Comparison of ENCODE assay signal across 18 cellular contexts in the genomic region with DNA sequence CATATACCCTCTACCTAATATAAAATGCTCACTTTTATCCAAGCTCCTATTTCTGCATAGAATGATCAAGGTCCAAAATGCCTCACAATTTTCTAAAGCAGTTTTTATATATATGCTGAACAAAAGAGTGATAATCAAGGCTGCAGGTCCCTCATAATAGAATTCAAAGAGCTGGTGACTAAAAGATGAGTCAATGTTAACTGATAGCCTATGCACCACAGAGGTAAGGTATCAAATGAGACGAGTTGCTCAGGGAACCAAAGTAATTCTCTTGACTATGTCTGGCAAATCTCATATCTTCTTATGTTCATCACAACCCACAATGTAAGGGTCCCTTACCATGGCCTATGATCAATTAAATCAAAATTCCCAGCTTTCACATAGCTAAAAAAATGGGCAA. TPM values are rescaled to one million over a fixed set of nuclear protein-coding genes. Genes with fewer than 3 reads are reported as not detected.
DNase-seq lines count a peak whose midpoint lies in the region; ATAC-seq, FAIRE-seq and TF ChIP-seq lines count a peak whose summit lies in the region.
"Had no signal": no experiment of that assay in that cellular context is flagged by ENCODE, and none has a peak within 500 bp of the region (broad histone marks: within the 10 kb centered on the region; RNA-seq: fewer than 3 reads in every experiment).

No MANE protein-coding gene starts in this region.

- CTCF ChIA-PET in Calu3 (lab: Charles Lee) (interaction anchor here (0.5 to 1.2 kb wide), 2 partner anchors 8 to 11 kb away, joined by 4 to 5 read pairs; no protein-coding TSS in a partner anchor), GM12878 (lab: Yijun Ruan, JAX) (interaction anchor here (0.9 to 3.7 kb wide), 12 partner anchors 10 to 76 kb away, joined by 3 to 32 read pairs (median 4); no protein-coding TSS in a partner anchor)

- H3K4me1 Mint-ChIP-seq in Calu3 (ENCODE audit: low read depth, unreplicated experiment), result peaks cover 39% of the 10 kb centered on the region
- H3K4me1 Mint-ChIP-seq in activated T-helper 1 cell treated with anti-CD3 and anti-CD28 coated beads, Interleukin-12 subunit alpha, Interleukin-12 subunit beta, Interleukin-2, Interleukin-4 antibody, amounts not matched to agents 30 ng/mL and 10 ng/mL and 1 ng/mL, durations not matched to agents 14 hours and 24 hours and 36 hours (ENCODE audit: low read depth), result peaks cover 24% of the 10 kb centered on the region

- H2BK120ac ChIP-seq in mesenchymal stem cell (ENCODE audit: low read depth, low read length), result no peak overlapping the region

- H2BK15ac ChIP-seq in mesenchymal stem cell (ENCODE audit: low read depth, poor library complexity, severe bottlenecking), result no peak overlapping the region

- no peak overlapping the region for H3K4ac ChIP-seq in mesenchymal stem cell (ENCODE audit: low read depth in 1 of 2, low read length in 2 of 2)

- 67% methylated on average over 1 of the region's 1 CpG for WGBS in GM12878 (ENCODE audit: insufficient coverage, insufficient replicate concordance, low lambda C conversion rate, missing lambda C conversion rate)
- 40% methylated on average over 1 of the region's 1 CpG for WGBS in mesenchymal stem cell

- no peak overlapping the region for H4K8ac ChIP-seq in mesenchymal stem cell (ENCODE audit: low read length)

- H3K36me3 Mint-ChIP-seq in Calu3 (ENCODE audit: insufficient read depth, unreplicated experiment), result no peaks in the 10 kb centered on the region
- H3K36me3 Mint-ChIP-seq in activated T-helper 1 cell treated with anti-CD3 and anti-CD28 coated beads, Interleukin-12 subunit alpha, Interleukin-12 subunit beta, Interleukin-2, Interleukin-4 antibody, amounts not matched to agents 30 ng/mL and 10 ng/mL and 1 ng/mL, durations not matched to agents 14 hours and 24 hours and 36 hours (ENCODE audit: low read depth), result peaks cover 4% of the 10 kb centered on the region
- H3K36me3 Mint-ChIP-seq: activated naive CD8-positive, alpha-beta T cell; stimulated activated memory B cell treated with anti-CD40 and anti-IgM and Interleukin-4, amounts not matched to agents 10 μg/mL and 1 μg/mL and 100 μg/mL, for 72 hours had no signal

- H3K79me2 ChIP-seq in GM12878 (ENCODE audit: control insufficient read depth, insufficient read depth, low read length), result peaks cover 62% of the 10 kb centered on the region

- no peak overlapping the region for H2BK12ac ChIP-seq in mesenchymal stem cell (ENCODE audit: low read length in 2 of 2)

- no peak overlapping the region for H3K14ac ChIP-seq in mesenchymal stem cell (ENCODE audit: low read length in 2 of 2)

- no peak for TF ChIP-seq POLR2A in GM12878 (IDR thresholded peaks at IDR 0.05; ENCODE audit: low read depth, low read length)

- no peak overlapping the region for H2BK5ac ChIP-seq in mesenchymal stem cell (ENCODE audit: low read depth, low read length, poor library complexity, severe bottlenecking)

- peak overlapping the region; percentile 56 for H3K27ac Mint-ChIP-seq in Calu3 (ENCODE audit: unreplicated experiment)
- H3K27ac Mint-ChIP-seq in activated T-helper 1 cell treated with anti-CD3 and anti-CD28 coated beads, Interleukin-12 subunit alpha, Interleukin-12 subunit beta, Interleukin-2, Interleukin-4 antibody, amounts not matched to agents 30 ng/mL and 10 ng/mL and 1 ng/mL, durations not matched to agents 14 hours and 24 hours and 36 hours, result no peak overlapping the region
- H3K27ac Mint-ChIP-seq: activated naive CD8-positive, alpha-beta T cell; endodermal cell; stimulated activated memory B cell treated with anti-CD40 and anti-IgM and Interleukin-4, amounts not matched to agents 10 μg/mL and 1 μg/mL and 100 μg/mL, for 72 hours had no signal

- POLR2A ChIA-PET in GM12878 (lab: Charles Lee), result interaction anchor here (1.0 to 2.7 kb wide), 5 partner anchors 10 to 26 kb away, joined by 3 to 33 read pairs (median 4); no protein-coding TSS in a partner anchor

- RAD21 ChIA-PET in GM12878 (lab: Charles Lee; ENCODE audit: unreplicated experiment), result interaction anchor here (1.2 to 2.9 kb wide), 10 partner anchors 9 to 120 kb away, joined by 3 to 26 read pairs (median 4); no protein-coding TSS in a partner anchor

- H3K36me3 ChIP-seq in GM12878 (ENCODE audit: control insufficient read depth in 2 of 2, insufficient read depth in 2 of 2, low read length in 1 of 2) (no peaks in the 10 kb centered on the region), mesenchymal stem cell (ENCODE audit: control insufficient read depth in 1 of 2, insufficient read depth in 2 of 2, low read depth in 1 of 2, low read length in 2 of 2) (no peaks in the 10 kb centered on the region), upper lobe of right lung (no peaks in the 10 kb centered on the region)
- H3K36me3 ChIP-seq: gastroesophageal sphincter, vagina had no signal

- BruUV-seq in Calu3 (replicated peaks; lab: Mats Ljungman, UMichigan), result no TSS peak
- BruUV-seq in GM12878 (replicated peaks; lab: Mats Ljungman, UMichigan), result no TSS peak

- no peak for FAIRE-seq in GM12878 (lab: Jason Lieb, UNC)

- H3K4me1 ChIP-seq in GM12878 (ENCODE audit: control insufficient read depth, insufficient read depth, low read length) (peaks cover 7% of the 10 kb centered on the region; the same call in 1 of the 2 replicates), mesenchymal stem cell (ENCODE audit: control insufficient read depth, insufficient read depth, low read depth, low read length) (peaks cover 3% of the 10 kb centered on the region), upper lobe of right lung (peaks cover 19% of the 10 kb centered on the region)

- H3K4me3 Mint-ChIP-seq in Calu3 (ENCODE audit: low read depth, unreplicated experiment), result peak overlapping the region; percentile 46
- H3K4me3 Mint-ChIP-seq in activated T-helper 1 cell treated with anti-CD3 and anti-CD28 coated beads, Interleukin-12 subunit alpha, Interleukin-12 subunit beta, Interleukin-2, Interleukin-4 antibody, amounts not matched to agents 30 ng/mL and 10 ng/mL and 1 ng/mL, durations not matched to agents 14 hours and 24 hours and 36 hours, result no peak overlapping the region
- H3K4me3 Mint-ChIP-seq: activated naive CD8-positive, alpha-beta T cell; endodermal cell; stimulated activated memory B cell treated with anti-CD40 and anti-IgM and Interleukin-4, amounts not matched to agents 10 μg/mL and 1 μg/mL and 100 μg/mL, for 72 hours had no signal

- no peaks in the 10 kb centered on the region for H3K9me3 ChIP-seq in GM12878 (replicated peaks; ENCODE audit: control insufficient read depth, insufficient read depth, low read length)
- no peaks in the 10 kb centered on the region for H3K9me3 ChIP-seq in mesenchymal stem cell (ENCODE audit: control insufficient read depth, low read length)
- no peaks in the 10 kb centered on the region for H3K9me3 ChIP-seq in upper lobe of right lung
- H3K9me3 ChIP-seq: BLaER1 treated with 17β-estradiol and CSF1 and Interleukin-3, amounts not matched to agents 10 nM and 100 nM; gastroesophageal sphincter; vagina had no signal

- no peaks in the 10 kb centered on the region for H3K27me3 ChIP-seq in GM12878 (replicated peaks in 1 of 2; ENCODE audit: control insufficient read depth in 2 of 2, insufficient read depth in 2 of 2, low read length in 1 of 2)
- H3K27me3 ChIP-seq in mesenchymal stem cell (ENCODE audit: control insufficient read depth in 1 of 2, insufficient read depth in 1 of 2, low read length in 2 of 2), result no peaks in the 10 kb centered on the region
- no peaks in the 10 kb centered on the region for H3K27me3 ChIP-seq in upper lobe of right lung
- H3K27me3 ChIP-seq: BLaER1 treated with 17β-estradiol and CSF1 and Interleukin-3, amounts not matched to agents 10 nM and 100 nM; gastroesophageal sphincter; vagina had no signal

- SMC1A ChIA-PET in GM12878 (lab: Charles Lee; ENCODE audit: uncharacterized antibody, unreplicated experiment), result interaction anchor here (0.7 to 4.4 kb wide), 12 partner anchors 9 to 67 kb away, joined by 3 to 46 read pairs (median 4); no protein-coding TSS in a partner anchor

- H3K4me3 ChIP-seq in GM12878 (no peak overlapping the region), mesenchymal stem cell (ENCODE audit: insufficient read depth in 1 of 2, low read depth in 1 of 2, low read length in 2 of 2) (no peak overlapping the region), upper lobe of right lung (no peak overlapping the region)
- H3K4me3 ChIP-seq: BLaER1 treated with 17β-estradiol and CSF1 and Interleukin-3, amounts not matched to agents 10 nM and 100 nM; gastroesophageal sphincter; vagina had no signal

- TF ChIP-seq EP300 in GM12878 (IDR thresholded peaks at IDR 0.05; ENCODE audit: borderline replicate concordance in 1 of 2, control insufficient read depth in 1 of 2, low read depth in 2 of 2, low read length in 2 of 2), result no peak

- TF ChIP-seq CTCF in Calu3 (IDR thresholded peaks at IDR 0.05; ENCODE audit: unreplicated experiment) (no peak), GM12878 (IDR thresholded peaks at IDR 0.05 in 2 of 3, conservative IDR thresholded peaks at IDR 0.05 in 1 of 3; ENCODE audit: control insufficient read depth in 2 of 3, extremely low read depth in 1 of 3, insufficient read depth in 1 of 3, low read depth in 3 of 3, low read length in 3 of 3) (no peak), upper lobe of right lung (IDR thresholded peaks at IDR 0.05) (no peak)

- intact Hi-C loops in Calu3 (cut with micrococcal nuclease; ENCODE audit: unreplicated experiment) (loop anchor here (5.0 kb wide), 1 partner anchor 38 kb away; no protein-coding TSS in a partner anchor), GM12878 (cut with micrococcal nuclease; ENCODE audit: unreplicated experiment) (no loop called here), upper lobe of right lung (cut with DNase I) (no loop called here)
- intact Hi-C loops in activated T-helper 1 cell treated with anti-CD3 and anti-CD28 coated beads, Interleukin-12 subunit alpha, Interleukin-12 subunit beta, Interleukin-2, Interleukin-4 antibody, amounts not matched to agents 30 ng/mL and 10 ng/mL and 1 ng/mL, durations not matched to agents 14 hours and 24 hours and 36 hours (cut with micrococcal nuclease), result no loop called here

- no peak overlapping the region for H3K9ac ChIP-seq in GM12878 (ENCODE audit: control insufficient read depth, insufficient read depth, low read length)
- no peak overlapping the region for H3K9ac ChIP-seq in mesenchymal stem cell (ENCODE audit: low read length)
- H3K9ac ChIP-seq: BLaER1 treated with 17β-estradiol and CSF1 and Interleukin-3, amounts not matched to agents 10 nM and 100 nM; KMS-11 had no signal

- H3K27me3 Mint-ChIP-seq in Calu3 (ENCODE audit: unreplicated experiment), result no peaks in the 10 kb centered on the region
- peaks cover 4% of the 10 kb centered on the region for H3K27me3 Mint-ChIP-seq in activated T-helper 1 cell treated with anti-CD3 and anti-CD28 coated beads, Interleukin-12 subunit alpha, Interleukin-12 subunit beta, Interleukin-2, Interleukin-4 antibody, amounts not matched to agents 30 ng/mL and 10 ng/mL and 1 ng/mL, durations not matched to agents 14 hours and 24 hours and 36 hours (ENCODE audit: insufficient read depth)
- H3K27me3 Mint-ChIP-seq: activated naive CD8-positive, alpha-beta T cell; stimulated activated memory B cell treated with anti-CD40 and anti-IgM and Interleukin-4, amounts not matched to agents 10 μg/mL and 1 μg/mL and 100 μg/mL, for 72 hours had no signal

- no peaks in the 10 kb centered on the region for H3K9me3 Mint-ChIP-seq in Calu3 (ENCODE audit: low read depth, unreplicated experiment)
- H3K9me3 Mint-ChIP-seq in activated T-helper 1 cell treated with anti-CD3 and anti-CD28 coated beads, Interleukin-12 subunit alpha, Interleukin-12 subunit beta, Interleukin-2, Interleukin-4 antibody, amounts not matched to agents 30 ng/mL and 10 ng/mL and 1 ng/mL, durations not matched to agents 14 hours and 24 hours and 36 hours, result no peaks in the 10 kb centered on the region
- H3K9me3 Mint-ChIP-seq: endodermal cell; stimulated activated memory B cell treated with anti-CD40 and anti-IgM and Interleukin-4, amounts not matched to agents 10 μg/mL and 1 μg/mL and 100 μg/mL, for 72 hours had no signal

- H2AK5ac ChIP-seq in mesenchymal stem cell (ENCODE audit: low read length, severe bottlenecking), result no peak overlapping the region

- H3K79me1 ChIP-seq in mesenchymal stem cell (replicated peaks; ENCODE audit: low read length, poor library complexity, severe bottlenecking), result no peaks in the 10 kb centered on the region

- H3K18ac ChIP-seq in mesenchymal stem cell (ENCODE audit: low read depth in 1 of 2, low read length in 2 of 2), result no peak overlapping the region

- H3K27ac ChIP-seq in GM12878 (ENCODE audit: control insufficient read depth, insufficient read depth) (no peak overlapping the region), mesenchymal stem cell (ENCODE audit: low read length, poor library complexity, severe bottlenecking) (peak overlapping the region; percentile 45), upper lobe of right lung (no peak overlapping the region)
- H3K27ac ChIP-seq: BLaER1 treated with 17β-estradiol and CSF1 and Interleukin-3, amounts not matched to agents 10 nM and 100 nM; gastroesophageal sphincter; KMS-11; vagina had no signal

- TF ChIP-seq RAD21 in GM12878 (IDR thresholded peaks at IDR 0.05; ENCODE audit: insufficient read depth, low read depth, low read length), result no peak

- H4K91ac ChIP-seq in mesenchymal stem cell (ENCODE audit: low read length), result no peak overlapping the region

- H4K20me1 ChIP-seq in GM12878 (ENCODE audit: control insufficient read depth, insufficient read depth), result no peaks in the 10 kb centered on the region

- no peak for DNase-seq in Calu3
- peak; percentile 65 for DNase-seq in HT1080 (ENCODE audit: low read depth)
- no peak for DNase-seq in GM12878 (ENCODE audit: low read depth, low spot score)
- DNase-seq in mesenchymal stem cell, result no peak
- no peak for DNase-seq in activated T-helper 1 cell treated with anti-CD3 and anti-CD28 coated beads, Interleukin-12 subunit alpha, Interleukin-12 subunit beta, Interleukin-2, Interleukin-4 antibody, amounts not matched to agents 30 ng/mL and 10 ng/mL and 1 ng/mL, durations not matched to agents 14 hours and 24 hours and 36 hours (ENCODE audit: low spot score)
- no peak for DNase-seq in upper lobe of right lung
- no peak for DNase-seq in DMS 273 (lab: John Stamatoyannopoulos, UW; ENCODE audit: unreplicated experiment)
- DNase-seq: central memory CD4-positive, alpha-beta T cell; DND-41; endodermal cell; NCI-H1436 treated with DMSO at 0.1 percent for 48 hours; nucleus accumbens had no signal

- in situ Hi-C loops in GM12878 (cut with MboI), result no loop called here

- peak; percentile 15; the same call in 2 of the 3 replicates for ATAC-seq in GM12878
- no peak for ATAC-seq in upper lobe of right lung
- ATAC-seq: gastroesophageal sphincter; stimulated activated memory B cell treated with anti-CD40 and anti-IgM and Interleukin-4, amounts not matched to agents 10 μg/mL and 1 μg/mL and 100 μg/mL, for 72 hours had no signal

- H3K23ac ChIP-seq in mesenchymal stem cell (ENCODE audit: low read length in 2 of 2), result no peak overlapping the region

- no peak overlapping the region for H3K4me2 ChIP-seq in GM12878 (ENCODE audit: control insufficient read depth, insufficient read depth)
- H3K4me2 ChIP-seq in mesenchymal stem cell (ENCODE audit: low read length, poor library complexity, severe bottlenecking), result peak overlapping the region; percentile 29
- H3K4me2 ChIP-seq: BLaER1 treated with 17β-estradiol and CSF1 and Interleukin-3, amounts not matched to agents 10 nM and 100 nM had no signal

- H2AFZ ChIP-seq in GM12878 (ENCODE audit: control insufficient read depth, low read depth, low read length) (no peak overlapping the region), mesenchymal stem cell (ENCODE audit: low read depth, low read length) (no peak overlapping the region)

RNA-seq across cellular contexts. Expression of gene PDZD8, which starts 15.2 kb away (rescaled TPM):
- total RNA-seq in Calu3 (2022) (44.4 and 45.0 TPM in 2 replicates), GM12878 (2014; rRNA removed) (6.1 and 7.1 TPM in 2 replicates), GM12878 (2014; rRNA removed; fragmentation: Illumina TruSeq; extraction: Trizol) (14.1 and 14.4 TPM in 2 replicates), GM12878 (2021) (16.7 and 17.0 TPM in 2 replicates), upper lobe of right lung (38.7 TPM)
- total RNA-seq in HT1080 (2014; rRNA removed; shearing (Covaris generic)), result 16.7 and 26.1 TPM in 2 replicates
- 23.4 and 33.8 TPM in 2 replicates for polyA plus RNA-seq in HT1080 (2015; cell fraction: cytosol; rRNA removed)
- polyA plus RNA-seq in HT1080 (2015; cell fraction: nucleus; rRNA removed), result 16.9 and 17.0 TPM in 2 replicates
- 30.2 and 36.1 TPM in 2 replicates for total RNA-seq in GM12878 (2013; cell fraction: nucleolus; rRNA removed)
- 5.5 TPM for polyA plus RNA-seq in GM12878 (2011; ENCODE audit: low read depth)
- polyA plus RNA-seq in GM12878 (2011; rRNA removed) (21.2 and 29.3 TPM in 2 replicates), GM12878 (2014; fragmentation: Illumina TruSeq; extraction: Trizol) (15.5 and 17.9 TPM in 2 replicates), GM12878 (2014; fragmentation: Nextera tagmentation; extraction: Ambion mirVana) (1 to 10 TPM; 2.0 to 2.1 TPM), GM12878 (2014; rRNA removed) (5.1 and 6.3 TPM in 2 replicates), GM12878 (2016; fragmentation: Nextera tagmentation; extraction: Ambion mirVana) (1 to 10 TPM; 5.0 to 5.4 TPM)
- 9.6 and 12.6 TPM in 2 replicates for polyA plus RNA-seq in GM12878 (2011; cell fraction: cytosol; rRNA removed)
- 9.3 and 10.4 TPM in 2 replicates for polyA plus RNA-seq in GM12878 (2011; cell fraction: nucleus; rRNA removed)
- polyA plus RNA-seq in GM12878 (2012), result 5.3 and 5.4 TPM in 2 replicates
- polyA minus RNA-seq in GM12878 (2011; rRNA and poly(A)+ RNA removed), result 49.7 and 60.6 TPM in 2 replicates
- 22.4 and 23.1 TPM in 2 replicates for polyA minus RNA-seq in GM12878 (2011; cell fraction: cytosol; rRNA and poly(A)+ RNA removed)
- 15.2 and 24.7 TPM in 2 replicates for polyA minus RNA-seq in GM12878 (2011; cell fraction: nucleus; rRNA and poly(A)+ RNA removed)
- polyA plus RNA-seq in mesenchymal stem cell (2013, experiment 1 of 2), result 13.7 TPM
- 14.1 TPM for polyA plus RNA-seq in mesenchymal stem cell (2013, experiment 2 of 2)
- 20.2 and 24.5 TPM in 2 replicates for total RNA-seq in activated T-helper 1 cell treated with anti-CD3 and anti-CD28 coated beads, Interleukin-12 subunit alpha, Interleukin-12 subunit beta, Interleukin-2, Interleukin-4 antibody, amounts not matched to agents 30 ng/mL and 10 ng/mL and 1 ng/mL, durations not matched to agents 14 hours and 24 hours and 36 hours
